ENCODE assay signal across 1 cellular context in the genomic region with DNA sequence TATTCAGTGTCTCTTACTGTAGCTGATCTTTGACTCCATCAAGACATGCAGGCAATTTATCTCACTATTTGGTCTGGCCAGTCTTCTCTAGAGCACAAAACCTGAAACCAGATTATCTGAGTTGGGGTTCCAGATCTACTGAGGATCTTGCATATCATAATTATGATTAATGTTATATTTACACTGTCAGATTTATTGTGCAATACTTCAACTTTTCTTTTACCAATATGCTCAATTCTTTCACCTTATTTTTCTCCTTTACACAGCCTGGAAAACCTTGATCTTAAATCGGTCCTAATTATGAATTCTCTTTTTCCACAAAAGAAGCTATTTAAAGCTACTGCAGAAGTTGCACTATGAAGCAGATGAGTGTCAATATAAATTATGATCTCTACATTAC.
TF ChIP-seq lines count a peak whose summit lies in the region.

No MANE protein-coding gene starts in this region.

TF ChIP-seq in HepG2, 621 proteins besides CTCF, POLR2A, EP300 and RAD21:
- peak; percentile 53; the same call in 1 of the 2 replicates for TF ChIP-seq CEBPB (IDR thresholded peaks at IDR 0.05; ENCODE audit: borderline replicate concordance, low read depth, low read length)
- no peak for TF ChIP-seq ZNF547 (CRISPR knock-in tag; IDR thresholded peaks at IDR 0.05)
